Comparison of ENCODE assay signal across 18 cellular contexts in the genomic region with DNA sequence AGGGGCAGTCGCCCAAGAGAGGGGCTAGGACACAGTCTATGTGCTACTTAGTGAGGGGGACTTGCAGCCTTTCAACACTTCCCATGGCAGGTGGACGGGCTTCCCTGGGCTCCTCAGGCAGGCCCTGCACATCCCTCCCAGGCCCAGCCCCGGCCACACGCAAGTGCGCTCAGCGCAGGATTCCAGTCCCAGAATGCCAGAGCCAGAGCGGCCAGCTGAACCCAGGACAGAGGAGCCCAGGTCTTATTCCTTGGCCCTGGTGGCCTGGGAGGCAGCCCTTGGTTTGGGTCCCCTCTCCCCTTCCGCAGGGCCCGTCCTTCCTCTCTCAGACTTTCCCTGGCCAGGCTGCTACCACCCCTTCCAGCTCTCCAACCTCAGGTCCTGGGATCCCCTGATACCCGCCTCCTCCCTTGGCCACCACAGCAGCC. TPM values are rescaled to one million over a fixed set of nuclear protein-coding genes. Genes with fewer than 3 reads are reported as not detected.
DNase-seq lines count a peak whose midpoint lies in the region; ATAC-seq and TF ChIP-seq lines count a peak whose summit lies in the region.
"Had no signal": no experiment of that assay in that cellular context is flagged by ENCODE, and none has a peak within 500 bp of the region (broad histone marks: within the 10 kb centered on the region; RNA-seq: fewer than 3 reads in every experiment).

No MANE protein-coding gene starts in this region.

- TF ChIP-seq POLR2A in sigmoid colon (IDR thresholded peaks at IDR 0.05): no peak

- no peak overlapping the region for H3K4me3 ChIP-seq in sigmoid colon
- H3K4me3 ChIP-seq: A549 had no signal

- peaks cover 0 to 3% (median 0%) of the 10 kb centered on the region in 4 donors for H3K9me3 ChIP-seq in sigmoid colon
- H3K9me3 ChIP-seq: A549 had no signal

- WGBS in sigmoid colon, 2 donors: 94% methylated on average over 10 of the region's 10 CpGs

- DNase-seq in D341Med (ENCODE audit: low spot score) (peak; percentile 23), ecto neural progenitor cell (ENCODE audit: low spot score) (peak; percentile 45), mesenteric fat pad (ENCODE audit: low spot score) (peak; percentile 71), sigmoid colon (peak; percentile 41), DMS 273 (lab: John Stamatoyannopoulos, UW; ENCODE audit: unreplicated experiment) (no peak), omental fat pad (ENCODE audit: low spot score) (no peak), hypothalamus (lab: John Stamatoyannopoulos, UW) (no peak)
- DNase-seq: HFFc6, NCI-H1048, NCI-H1436 treated with DMSO at 0.1 percent for 48 hours, NCI-H2029 treated with DMSO at 0.1 percent for 48 hours, NCI-H748 treated with DMSO at 0.1 percent for 48 hours, RPMI8226 had no signal

- no peaks in the 10 kb centered on the region for H3K36me3 ChIP-seq in sigmoid colon

- ATAC-seq in omental fat pad (ENCODE audit: low FRiP score) (no peak), HG02840 (IDR thresholded peaks at IDR 0.05; ENCODE audit: low FRiP score, unreplicated experiment) (no peak)
- ATAC-seq: A549 had no signal

- H3K27ac ChIP-seq in sigmoid colon: no peak overlapping the region
- H3K27ac ChIP-seq: A549, C4-2B had no signal

- intact Hi-C loops in sigmoid colon (cut with DNase I): no loop called here

- peaks cover 0 to 9% (median 0%) of the 10 kb centered on the region in 3 donors for H3K27me3 ChIP-seq in sigmoid colon

- no peaks in the 10 kb centered on the region for H3K4me1 ChIP-seq in sigmoid colon
- H3K4me1 ChIP-seq: A549 had no signal

- no peak for TF ChIP-seq CTCF in sigmoid colon (IDR thresholded peaks at IDR 0.05)
- TF ChIP-seq CTCF in omental fat pad (IDR thresholded peaks at IDR 0.05): no peak

- no peak for TF ChIP-seq EP300 in sigmoid colon (IDR thresholded peaks at IDR 0.05)

RNA-seq across cellular contexts. Expression of a gene that starts 12.0 kb away (rescaled TPM):
- total RNA-seq in mesenteric fat pad (not detected), sigmoid colon (under 1 TPM in 1 of 4 donors, not detected in 3; 0.36 TPM), omental fat pad (not detected)
- 1 to 10 TPM in 1 of 3 donors, under 1 TPM in 1, not detected in 1; 0.46 to 1.2 TPM for polyA plus RNA-seq in sigmoid colon
- total RNA-seq: HFFc6, MCF 10A, NCI-H460 had no signal

Comparison
In these comparisons a context has a peak if more than half of its experiments do, and no peak if none do; other contexts are left out.
1. DNase-seq: peak in D341Med (single experiment), ecto neural progenitor cell (single experiment), mesenteric fat pad (single experiment) and sigmoid colon (single experiment); none in DMS 273 (single experiment), omental fat pad (single experiment) and hypothalamus (0 of 51).